11 cellular contexts compared by ENCODE assay signal in the genomic region with DNA sequence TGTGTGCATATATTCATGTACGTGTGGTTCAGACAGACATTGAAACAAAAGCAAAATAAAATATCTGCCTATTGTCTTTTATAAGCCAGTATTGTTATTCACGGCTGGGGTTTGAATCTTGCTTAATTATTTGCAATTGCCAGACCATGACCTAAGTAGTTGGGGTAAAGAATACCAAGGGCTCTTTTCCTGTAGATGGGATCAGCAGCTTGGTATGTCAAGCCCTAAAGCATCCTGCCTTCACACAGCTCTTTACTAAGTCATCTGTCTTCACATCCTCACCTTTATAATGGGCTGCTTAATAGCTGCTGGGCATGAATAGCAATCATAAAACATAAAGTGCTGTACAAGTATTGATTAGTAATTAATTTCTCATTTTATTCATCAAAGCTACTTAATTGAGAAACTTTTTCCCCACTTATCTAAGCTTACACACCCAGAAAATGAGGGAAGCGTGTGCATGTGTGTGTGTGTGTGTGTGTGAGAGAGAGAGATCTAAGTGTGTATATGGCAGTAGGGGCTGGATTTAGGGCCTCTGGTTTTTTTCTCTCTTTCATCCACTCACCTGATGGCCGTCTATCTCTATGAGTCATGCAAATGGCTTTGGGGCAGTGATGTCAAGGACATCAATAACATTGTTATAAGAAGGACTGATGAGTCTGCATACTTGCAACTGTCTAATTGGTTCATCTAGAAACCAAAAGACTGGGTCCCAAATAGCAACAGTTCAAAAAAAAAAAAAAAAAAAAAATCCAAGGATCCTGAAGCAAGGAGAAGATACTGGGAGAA.
A peak's percentile ranks its signal among the peaks of the same experiment; 100 is the strongest.
DNase-seq lines count a peak whose midpoint lies in the region; ATAC-seq, FAIRE-seq and TF ChIP-seq lines count a peak whose summit lies in the region.
"Had no signal": no experiment of that assay in that cellular context is flagged by ENCODE, and none has a peak within 500 bp of the region (broad histone marks: within the 10 kb centered on the region; RNA-seq: fewer than 3 reads in every experiment).

No MANE protein-coding gene starts in this region.

- H4K8ac ChIP-seq in trophoblast cell (ENCODE audit: low read depth, low read length), result no peak overlapping the region

- CTCF ChIA-PET in PC-9 (lab: Charles Lee), result interaction anchor here (0.7 kb wide), 1 partner anchor 138 kb away, joined by 10 read pairs; no protein-coding TSS in a partner anchor

- H3K4me1 ChIP-seq in PC-9 (replicated peaks; ENCODE audit: insufficient read depth) (peaks cover 59% of the 10 kb centered on the region), trophoblast cell (ENCODE audit: control insufficient read depth in 1 of 2, insufficient read depth in 2 of 2, low read length in 2 of 2) (peaks cover 3 to 11% of the 10 kb centered on the region in 2 experiments)
- H3K4me1 ChIP-seq: adrenal gland had no signal

- H3K14ac ChIP-seq in trophoblast cell (ENCODE audit: low read length), result no peak overlapping the region

- H3K79me2 ChIP-seq in PC-9 (ENCODE audit: low read depth) (no peaks in the 10 kb centered on the region), trophoblast cell (ENCODE audit: control insufficient read depth, insufficient read depth, low read length, poor library complexity) (peaks cover 1% of the 10 kb centered on the region)

- peaks cover 37% of the 10 kb centered on the region for H3F3A ChIP-seq in PC-9 (ENCODE audit: insufficient read depth, low read depth)

- WGBS in trophoblast cell (ENCODE audit: extremely low coverage, insufficient coverage, insufficient read length), result no CpG with 5 or more reads among the region's 4 CpGs

- peak overlapping the region; percentile 62 for H2BK12ac ChIP-seq in trophoblast cell (ENCODE audit: low read length)

- H4K20me1 ChIP-seq in PC-9 (ENCODE audit: insufficient read depth), result no peaks in the 10 kb centered on the region

- H3K23ac ChIP-seq in trophoblast cell (ENCODE audit: low read length), result no peak overlapping the region

- peaks cover 20% of the 10 kb centered on the region for H3K79me1 ChIP-seq in trophoblast cell (ENCODE audit: low read length)

- intact Hi-C loops in PC-9 (cut with micrococcal nuclease; ENCODE audit: unreplicated experiment), result loop anchor here (10.0 kb wide), 1 partner anchor 171 kb away; no protein-coding TSS in a partner anchor

- DNase-seq in Caki2 (ENCODE audit: low read depth) (peak; percentile 14), PC-9 (peak in 1 of 2 experiments; percentile 48), epithelial cell of proximal tubule (ENCODE audit: low read depth) (peak; percentile 75), trophoblast cell (peak; percentile 42 to 47), GM12892 (ENCODE audit: insufficient read length) (no peak)
- DNase-seq: activated CD8-positive, alpha-beta memory T cell treated with anti-CD3 and anti-CD28 coated beads, Interleukin-2, amount 10 ng/mL, durations not matched to agents 7 days and 5 days; adrenal gland; NCI-H524 treated with DMSO at 0.1 percent for 48 hours had no signal

- H3K9me2 ChIP-seq in PC-9 (ENCODE audit: insufficient read depth), result no peaks in the 10 kb centered on the region

- no peak overlapping the region for H2BK120ac ChIP-seq in trophoblast cell (ENCODE audit: insufficient read depth, low read length, poor library complexity)

- H3K4ac ChIP-seq in trophoblast cell (ENCODE audit: low read depth, low read length), result no peak overlapping the region

- H3K9ac ChIP-seq in trophoblast cell (ENCODE audit: low read length), result no peak overlapping the region

- H3K18ac ChIP-seq in trophoblast cell (ENCODE audit: low read length), result no peak overlapping the region

- no peak for TF ChIP-seq POLR2A in GM12892 (IDR thresholded peaks at IDR 0.05; ENCODE audit: low read depth, low read length)

- H3K4me2 ChIP-seq in PC-9 (peak overlapping the region; percentile 9; the same call in 1 of the 2 replicates), trophoblast cell (ENCODE audit: low read length) (peak overlapping the region; percentile 22)

- no peak overlapping the region for H4K91ac ChIP-seq in trophoblast cell (ENCODE audit: low read depth, low read length)

- no peak for ATAC-seq in HG03196 (IDR thresholded peaks at IDR 0.05; ENCODE audit: unreplicated experiment)
- no peak for ATAC-seq in HG03571 (IDR thresholded peaks at IDR 0.05; ENCODE audit: unreplicated experiment)
- ATAC-seq in HG02642 (IDR thresholded peaks at IDR 0.05; ENCODE audit: poor library complexity, unreplicated experiment), result no peak
- ATAC-seq: activated CD8-positive, alpha-beta memory T cell treated with anti-CD3 and anti-CD28 coated beads, Interleukin-2, amount 10 ng/mL, durations not matched to agents 7 days and 5 days had no signal

- H2BK5ac ChIP-seq in trophoblast cell (ENCODE audit: low read depth, low read length, poor library complexity), result no peak overlapping the region

- no peak overlapping the region for H2AK5ac ChIP-seq in trophoblast cell (ENCODE audit: low read length)

- peak overlapping the region; percentile 94 for H3K27ac ChIP-seq in PC-9
- H3K27ac ChIP-seq in trophoblast cell (ENCODE audit: low read depth, low read length), result peak overlapping the region; percentile 91
- H3K27ac ChIP-seq: adrenal gland had no signal

- TF ChIP-seq CTCF in PC-9 (conservative IDR thresholded peaks at IDR 0.05) (no peak), epithelial cell of proximal tubule (conservative IDR thresholded peaks at IDR 0.05; ENCODE audit: low read depth, low read length) (no peak)

- H3K9me3 ChIP-seq in PC-9 (ENCODE audit: insufficient read depth, low read depth) (no peaks in the 10 kb centered on the region; the same call in 1 of the 2 replicates), trophoblast cell (ENCODE audit: insufficient read depth, low read depth, low read length) (no peaks in the 10 kb centered on the region)
- H3K9me3 ChIP-seq: adrenal gland had no signal

- H3K27me3 ChIP-seq in PC-9 (ENCODE audit: insufficient read depth, low read depth), result no peaks in the 10 kb centered on the region
- no peaks in the 10 kb centered on the region for H3K27me3 ChIP-seq in trophoblast cell (ENCODE audit: insufficient read depth, low read length)
- H3K27me3 ChIP-seq: adrenal gland had no signal

- FAIRE-seq in GM12892 (lab: Jason Lieb, UNC), result no peak

- H2AFZ ChIP-seq in PC-9, result no peak overlapping the region
- H2AFZ ChIP-seq in trophoblast cell (ENCODE audit: insufficient read depth, low read length, poor library complexity), result no peak overlapping the region

- in situ Hi-C loops in Caki2 (cut with HindIII; ENCODE audit: low pct_unique_long_range_greater_than_20kb, low sequenced_read_pairs), result no loop called here

- no peak overlapping the region for H4K12ac ChIP-seq in trophoblast cell (ENCODE audit: low read depth, low read length)

- POLR2A ChIA-PET in PC-9 (lab: Charles Lee; ENCODE audit: unreplicated experiment), result interaction anchor here (0.5 to 0.6 kb wide), 3 partner anchors 26 to 591 kb away, joined by 3 to 5 read pairs (median 4); no protein-coding TSS in a partner anchor

- no TSS peak for BruUV-seq in PC-9 (replicated peaks; lab: Mats Ljungman, UMichigan)

- H3K4me3 ChIP-seq in PC-9 (no peak overlapping the region), epithelial cell of proximal tubule (ENCODE audit: low read depth, low read length) (no peak overlapping the region), trophoblast cell (ENCODE audit: low read depth, low read length) (no peak overlapping the region)
- H3K4me3 ChIP-seq: adrenal gland had no signal

- H3K36me3 ChIP-seq in PC-9 (ENCODE audit: low read depth) (no peaks in the 10 kb centered on the region), trophoblast cell (ENCODE audit: control insufficient read depth in 1 of 2, insufficient read depth in 2 of 2, low read length in 2 of 2) (no peaks in the 10 kb centered on the region)
- H3K36me3 ChIP-seq: adrenal gland had no signal
